In the genomic region with DNA sequence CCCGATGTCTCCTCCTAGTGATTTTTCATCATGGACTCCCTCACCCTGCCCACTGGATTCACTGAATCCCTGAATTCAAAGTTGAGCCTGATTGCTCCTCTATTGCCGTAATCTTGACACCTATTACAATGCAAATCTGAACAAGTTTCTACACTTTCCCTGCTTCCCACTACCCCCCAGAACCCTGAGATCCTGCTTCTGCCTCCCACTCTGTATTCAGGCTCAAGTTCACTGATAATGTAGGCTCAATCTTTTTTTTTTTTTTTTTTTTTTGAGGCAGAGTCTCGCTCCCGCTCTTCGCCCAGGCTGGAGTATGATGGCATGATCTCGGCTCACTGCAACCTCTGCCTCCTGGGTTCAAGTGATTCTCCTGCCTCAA, we compare ENCODE assay signal across 28 cellular contexts. TPM values are rescaled to one million over a fixed set of nuclear protein-coding genes. Genes with fewer than 3 reads are reported as not detected.
"Had no signal": no experiment of that assay in that cellular context is flagged by ENCODE, and none has a peak within 500 bp of the region (broad histone marks: within the 10 kb centered on the region; RNA-seq: fewer than 3 reads in every experiment).

No MANE protein-coding gene starts in this region.

- H3K27me3 ChIP-seq: adrenal gland, MG63 had no signal

- FAIRE-seq: bronchial epithelial cell, RCC 7860 had no signal

- H3K27ac ChIP-seq: adrenal gland, PC-9, VCaP had no signal

- H3K36me3 ChIP-seq: adrenal gland, MG63 had no signal

- DNase-seq: activated B cell treated with CpG ODN at 0.5 μM for 24 hours; activated CD4-positive, alpha-beta T cell treated with anti-CD3 and anti-CD28 coated beads, Interleukin-2, amount 50 U/mL, for 1 hour; activated CD4-positive, CD25-positive, alpha-beta regulatory T cell treated with anti-CD3 and anti-CD28 coated beads, Interleukin-2, amount 50 U/mL, for 72 hours; activated T-cell treated with anti-CD3 and anti-CD28 coated beads for 4 hours; activated T-cell treated with anti-CD3 and anti-CD28 coated beads, Interleukin-2, amount 50 U/mL, for 4 hours; cerebellar nuclear complex; MG63; NCI-H1092; NCI-H1436 treated with DMSO at 0.1 percent for 48 hours; NCI-H1694 treated with DMSO at 0.1 percent for 48 hours; NCI-H2029; NCI-H2107; NCI-H2227 treated with DMSO at 0.1 percent for 48 hours; NCI-H446 treated with DMSO at 0.1 percent for 48 hours; NCI-H524 treated with DMSO at 0.1 percent for 48 hours; NK-92 treated with Interleukin-12 subunit alpha and Interleukin-12 subunit beta, amount 100 ng/mL, for 24 hours; PC-9; Right ventricle myocardium superior; T-helper 9 cell had no signal

- ATAC-seq: activated naive CD4-positive, alpha-beta T cell treated with anti-CD3 and anti-CD28 coated beads, Interleukin-2, amount 50 U/mL, for 72 hours; activated T-cell treated with anti-CD3 and anti-CD28 coated beads, Interleukin-2, amount 50 U/mL, for 4 hours had no signal

- H3K4me2 ChIP-seq: PC-9 had no signal

- H2AFZ ChIP-seq: PC-9 had no signal

- H3K4me3 ChIP-seq: adrenal gland, MG63, PC-9 had no signal

- H3K9me3 ChIP-seq: adrenal gland, MG63 had no signal

RNA-seq across cellular contexts. Expression of gene ROS1, which starts 53.1 kb away (rescaled TPM):
- total RNA-seq: activated B cell treated with CpG ODN at 0.5 μM for 24 hours; activated CD4-positive, alpha-beta memory T cell treated with anti-CD3 and anti-CD28 coated beads for 36 hours; activated naive CD4-positive, alpha-beta T cell treated with anti-CD3 and anti-CD28 coated beads for 36 hours; activated naive CD4-positive, alpha-beta T cell treated with anti-CD3 and anti-CD28 coated beads, Interleukin-2, amount 50 U/mL, for 72 hours; activated T-helper 1 cell treated with anti-CD3 and anti-CD28 coated beads, Interleukin-12 subunit alpha, Interleukin-12 subunit beta, Interleukin-2, Interleukin-4 antibody, amounts not matched to agents 30 ng/mL and 10 ng/mL and 1 ng/mL, durations not matched to agents 14 hours and 24 hours and 36 hours; OCI-LY7; PC-9 had no signal
- polyA plus RNA-seq: adrenal gland had no signal
